ENCODE assay signal across 8 cellular contexts in genomic region chr12:96398422-96399080, GRCh38. TPM values are rescaled to one million over a fixed set of nuclear protein-coding genes. Genes with fewer than 3 reads are reported as not detected.
A peak's percentile ranks its signal among the peaks of the same experiment; 100 is the strongest.
DNase-seq lines count a peak whose midpoint lies in the region; ATAC-seq and TF ChIP-seq lines count a peak whose summit lies in the region.

No MANE protein-coding gene starts in this region.

- H3K9me3 ChIP-seq in mucosa of stomach (ENCODE audit: control insufficient read depth, low read length) = no peaks in the 10 kb centered on the region

- ATAC-seq in GM21723 (IDR thresholded peaks at IDR 0.05; ENCODE audit: unreplicated experiment) = no peak
- ATAC-seq in HG03460 (IDR thresholded peaks at IDR 0.05; ENCODE audit: unreplicated experiment) = no peak

- no peaks in the 10 kb centered on the region for H3K36me3 ChIP-seq in mucosa of stomach (ENCODE audit: control insufficient read depth, insufficient read depth, low read length)

- peak overlapping the region; percentile 90 for H3K4me3 ChIP-seq in GM12865 (ENCODE audit: low read depth, low read length)
- peak overlapping the region; percentile 68 to 97 (median 90) for H3K4me3 ChIP-seq in dorsolateral prefrontal cortex
- H3K4me3 ChIP-seq in mucosa of stomach (ENCODE audit: low read length) = peak overlapping the region; percentile 31

- TF ChIP-seq CTCF in GM12865 (IDR thresholded peaks at IDR 0.05; ENCODE audit: insufficient read depth, low read depth, low read length, missing control alignments) (no peak), dorsolateral prefrontal cortex (IDR thresholded peaks at IDR 0.05 in 54 of 56, conservative IDR thresholded peaks at IDR 0.05 in 2 of 56; ENCODE audit: low read depth in 1 of 56, partially characterized antibody in 56 of 56) (peak in 1 of 56 donors; percentile 4)

- peaks cover 13% of the 10 kb centered on the region for H3K4me1 ChIP-seq in mucosa of stomach (ENCODE audit: control insufficient read depth, insufficient read depth, low read length)

- H3K9ac ChIP-seq in mucosa of stomach (ENCODE audit: low read length) = peak overlapping the region; percentile 86

- H3K27ac ChIP-seq in dorsolateral prefrontal cortex = peak overlapping the region; percentile 93 to 100 (median 99)

- intact Hi-C loops in dorsolateral prefrontal cortex (cut with DNase I) = loop anchor here in 1 of 2 donors (5.0 kb wide), 1 partner anchor 361 kb away; the partner anchor contains the start of gene LTA4H

- DNase-seq in GM12865 (ENCODE audit: low read depth) = peak; percentile 31
- DNase-seq in NAMALWA (ENCODE audit: low spot score) = peak; percentile 58
- no peak for DNase-seq in dorsolateral prefrontal cortex
- no peak for DNase-seq in NCI-H2107 (lab: John Stamatoyannopoulos, UW)
- DNase-seq in NCI-H2081 (lab: John Stamatoyannopoulos, UW) = no peak

- H3K27me3 ChIP-seq in dorsolateral prefrontal cortex (no peaks in the 10 kb centered on the region), mucosa of stomach (ENCODE audit: control insufficient read depth, insufficient read depth, low read length) (no peaks in the 10 kb centered on the region)

RNA-seq across cellular contexts. Expression of gene CDK17, which starts 1.7 kb away (rescaled TPM):
- total RNA-seq in dorsolateral prefrontal cortex = 100 to 1,000 TPM in 46 of 120 experiments, 10 to 100 TPM in 74; 56.6 to 132 (median 97.6) TPM

Comparison
In these comparisons a context has a peak if more than half of its experiments do, and no peak if none do; other contexts are left out.
1. DNase-seq: peak in GM12865 (single experiment) and NAMALWA (single experiment); none in dorsolateral prefrontal cortex (0 of 10), NCI-H2107 (single experiment) and NCI-H2081 (0 of 2).
2. H3K4me3 ChIP-seq: peak in every context shown above with its lines; median percentile 90 in GM12865; 90 in dorsolateral prefrontal cortex; 31 in mucosa of stomach.